In the genomic region with DNA sequence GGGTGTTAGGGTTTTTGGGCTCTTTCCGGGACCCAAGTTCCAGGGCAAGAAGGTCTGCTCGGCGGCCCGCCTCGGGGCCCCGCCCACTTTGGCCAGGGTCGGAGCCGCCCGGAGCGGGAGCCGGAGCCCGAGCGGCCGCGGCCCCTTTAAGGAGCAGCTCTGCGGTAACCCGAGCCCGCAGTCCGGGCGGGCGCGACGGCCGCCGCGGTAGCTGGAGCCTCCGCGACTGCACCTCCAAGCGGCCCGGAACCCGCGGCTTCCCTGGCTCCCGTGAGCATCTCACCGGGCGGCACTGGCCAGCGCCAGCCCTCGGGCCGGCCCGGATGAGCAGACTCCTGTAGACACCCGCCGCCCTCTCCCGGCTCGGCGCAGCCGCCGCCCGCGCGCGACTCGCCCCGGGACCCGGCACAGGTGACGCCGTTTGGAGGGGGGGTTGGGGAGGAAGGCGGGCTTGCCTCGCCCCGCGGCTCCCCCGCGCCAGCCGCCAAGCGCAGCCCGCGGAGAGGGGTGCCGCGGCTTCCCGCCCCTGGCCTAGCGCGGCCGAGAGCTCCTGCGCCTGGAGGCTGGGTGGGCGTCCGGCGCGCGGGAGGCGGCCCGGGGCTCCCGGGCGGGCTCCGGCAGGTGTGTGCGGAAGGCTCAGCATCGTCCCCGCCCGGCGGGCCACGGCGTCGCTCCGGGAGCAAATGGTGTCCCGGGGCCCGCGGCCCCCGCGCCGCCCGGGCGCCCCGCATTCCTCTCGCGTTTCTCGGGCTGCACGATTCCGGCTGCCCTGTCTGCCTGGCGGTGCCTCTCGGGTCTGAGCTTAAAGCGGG, we compare ENCODE assay signal across 8 cellular contexts. TPM values are rescaled to one million over a fixed set of nuclear protein-coding genes. Genes with fewer than 3 reads are reported as not detected.
DNase-seq lines count a peak whose midpoint lies in the region; ATAC-seq and TF ChIP-seq lines count a peak whose summit lies in the region.

A gene with protein sequence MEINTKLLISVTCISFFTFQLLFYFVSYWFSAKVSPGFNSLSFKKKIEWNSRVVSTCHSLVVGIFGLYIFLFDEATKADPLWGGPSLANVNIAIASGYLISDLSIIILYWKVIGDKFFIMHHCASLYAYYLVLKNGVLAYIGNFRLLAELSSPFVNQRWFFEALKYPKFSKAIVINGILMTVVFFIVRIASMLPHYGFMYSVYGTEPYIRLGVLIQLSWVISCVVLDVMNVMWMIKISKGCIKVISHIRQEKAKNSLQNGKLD (plus strand): TSS at position 149 of the 812 bp plus-strand sequence. CDS start 26,547 bp downstream, outside the sequence.

- no peak for TF ChIP-seq CTCF in HFFc6 (IDR thresholded peaks at IDR 0.05)
- TF ChIP-seq CTCF in chondrocyte (IDR thresholded peaks at IDR 0.05): no peak

- H3K27ac Mint-ChIP-seq in HFFc6 (no peak within 1 kb of the TSS), chondrocyte (ENCODE audit: unreplicated experiment) (no peak within 1 kb of the TSS)

- peak within 1 kb of the TSS; percentile 84 for H3K4me3 Mint-ChIP-seq in HFFc6
- H3K4me3 Mint-ChIP-seq in chondrocyte (ENCODE audit: unreplicated experiment): peak within 1 kb of the TSS; percentile 81

- H3K4me3 ChIP-seq in GM08714 (ENCODE audit: low read length): peak within 1 kb of the TSS; percentile 65

- H3K9me3 Mint-ChIP-seq in HFFc6 (no peaks in the 10 kb centered on the region), chondrocyte (ENCODE audit: low read depth) (no peaks in the 10 kb centered on the region)

- DNase-seq in HFFc6: no peak
- peak; percentile 78 for DNase-seq in NCI-H1092 treated with DMSO at 0.1 percent for 48 hours (lab: John Stamatoyannopoulos, UW)
- peak; percentile 0 for DNase-seq in activated CD4-positive, CD25-positive, alpha-beta regulatory T cell treated with anti-CD3 and anti-CD28 coated beads, Interleukin-2, amount 50 U/mL, for 16 hours (ENCODE audit: low read depth, low spot score)
- no peak for DNase-seq in chondrocyte (ENCODE audit: low spot score)
- DNase-seq in left lobe of liver (ENCODE audit: low spot score): peak; percentile 86
- peak; percentile 10 to 21 for DNase-seq in stimulated activated CD4-positive, alpha-beta T cell treated with anti-CD3 and anti-CD28 coated beads, Interleukin-2, amount 100 ng/mL, for 48 hours
- no peak for DNase-seq in KG1 (lab: John Stamatoyannopoulos, UW)

- H3K36me3 Mint-ChIP-seq in HFFc6 (ENCODE audit: low read depth) (no peaks in the 10 kb centered on the region), chondrocyte (ENCODE audit: low read depth) (peaks cover 2% of the 10 kb centered on the region)

- H3K27me3 Mint-ChIP-seq in HFFc6 (ENCODE audit: insufficient read depth): peaks cover 33% of the 10 kb centered on the region
- H3K27me3 Mint-ChIP-seq in chondrocyte (ENCODE audit: low read depth): peaks cover 18% of the 10 kb centered on the region

- H3K4me1 Mint-ChIP-seq in HFFc6 (ENCODE audit: low read depth): peaks cover 5% of the 10 kb centered on the region
- peaks cover 11% of the 10 kb centered on the region for H3K4me1 Mint-ChIP-seq in chondrocyte (ENCODE audit: low read depth)

- peak; percentile 79 for ATAC-seq in left lobe of liver

RNA-seq across cellular contexts. Expression of the gene that starts here (rescaled TPM):
- under 1 TPM; 0.17 to 0.37 (median 0.26) TPM for total RNA-seq in HFFc6 (2021; fragmentation: NEBNext Ultra II Directional; extraction: Animal tissue kit (Norgen Biotek cat#: 25700))
- total RNA-seq in chondrocyte (1.6 to 2.6 TPM (median 2.4 TPM) in 3 replicates), left lobe of liver (174 TPM)

Comparison
In these comparisons a context has a peak if more than half of its experiments do, and no peak if none do; other contexts are left out.
1. RNA of the gene that starts here (total RNA-seq): 174 TPM in left lobe of liver (single experiment); 1.6 to 2.6 TPM in chondrocyte and 0.17 to 0.37 TPM in HFFc6; every median in the first group is over 10 times any median in the second.
2. DNase-seq: peak in NCI-H1092 treated with DMSO at 0.1 percent for 48 hours (single experiment), activated CD4-positive, CD25-positive, alpha-beta regulatory T cell treated with anti-CD3 and anti-CD28 coated beads, Interleukin-2, amount 50 U/mL, for 16 hours (single experiment), left lobe of liver (single experiment) and stimulated activated CD4-positive, alpha-beta T cell treated with anti-CD3 and anti-CD28 coated beads, Interleukin-2, amount 100 ng/mL, for 48 hours (2 of 2); none in HFFc6 (single experiment), chondrocyte (single experiment) and KG1 (single experiment).